Comparison of ENCODE assay signal across 8 cellular contexts in the genomic region with DNA sequence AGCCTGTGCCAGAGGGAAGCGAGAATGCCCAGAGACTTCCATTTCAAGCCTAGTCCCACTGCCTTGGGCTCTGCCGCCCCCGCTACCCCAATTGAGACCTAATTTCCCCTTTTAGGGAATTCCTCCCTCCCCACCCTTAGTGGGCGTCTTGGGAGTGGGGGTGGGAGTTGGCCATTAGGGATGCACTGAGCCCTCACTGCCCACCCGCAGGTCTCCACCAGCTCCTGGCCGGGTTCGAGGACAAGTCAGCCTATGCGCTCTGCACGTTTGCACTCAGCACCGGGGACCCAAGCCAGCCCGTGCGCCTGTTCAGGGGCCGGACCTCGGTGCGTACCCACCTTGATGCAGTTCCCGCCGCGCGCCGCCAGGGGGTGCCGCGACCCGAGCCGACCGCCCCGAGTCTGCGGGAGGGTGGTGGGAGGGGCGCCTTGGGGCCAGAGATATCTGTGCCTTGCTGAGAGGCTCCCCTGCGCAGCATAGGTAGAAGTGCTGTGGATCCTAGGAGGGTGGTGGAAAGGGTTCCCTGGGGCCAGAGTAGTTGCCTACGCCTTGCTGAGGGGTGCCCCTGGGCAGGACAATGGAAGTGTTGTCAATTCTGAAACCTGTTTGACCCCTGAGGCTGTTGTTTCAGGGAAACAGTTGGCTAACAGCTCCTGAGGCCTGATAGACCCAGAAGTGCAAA. TPM values are rescaled to one million over a fixed set of nuclear protein-coding genes. Genes with fewer than 3 reads are reported as not detected.
DNase-seq lines count a peak whose midpoint lies in the region; TF ChIP-seq lines count a peak whose summit lies in the region.

No MANE protein-coding gene starts in this region.

- H3K9me3 Mint-ChIP-seq in Calu3 (ENCODE audit: low read depth, unreplicated experiment) = no peaks in the 10 kb centered on the region

- H3K9me2 ChIP-seq in GM23248 (ENCODE audit: insufficient read depth) = no peaks in the 10 kb centered on the region

- H3K9ac ChIP-seq in GM23248 (no peak overlapping the region), parathyroid adenoma (no peak overlapping the region)

- no TSS peak for BruUV-seq in Calu3 (replicated peaks; lab: Mats Ljungman, UMichigan)

- intact Hi-C loops in Calu3 (cut with micrococcal nuclease; ENCODE audit: unreplicated experiment) (loop anchor here (5.0 kb wide), 1 partner anchor 59 kb away; no protein-coding TSS in a partner anchor), uterus (cut with DNase I; ENCODE audit: low total_unique reads) (no loop called here)

- H3K36me3 Mint-ChIP-seq in Calu3 (ENCODE audit: insufficient read depth, unreplicated experiment) = peaks cover 19% of the 10 kb centered on the region

- H3K27me3 ChIP-seq in GM23248 (replicated peaks; ENCODE audit: insufficient read depth) (no peaks in the 10 kb centered on the region), parathyroid adenoma (ENCODE audit: control insufficient read depth, insufficient read depth, low read length) (no peaks in the 10 kb centered on the region), uterus (no peaks in the 10 kb centered on the region)

- H3K27ac Mint-ChIP-seq in Calu3 (ENCODE audit: unreplicated experiment) = no peak overlapping the region

- H3K27me3 Mint-ChIP-seq in Calu3 (ENCODE audit: unreplicated experiment) = no peaks in the 10 kb centered on the region

- CTCF ChIA-PET in Calu3 (lab: Charles Lee) = interaction anchor here (0.5 to 0.9 kb wide), 2 partner anchors 22 to 32 kb away, joined by 3 to 5 read pairs; no protein-coding TSS in a partner anchor

- H2AFZ ChIP-seq in GM23248 = no peak overlapping the region
- H2AFZ ChIP-seq in parathyroid adenoma = peak overlapping the region; percentile 51

- H3K79me2 ChIP-seq in GM23248 (ENCODE audit: insufficient read depth) = peaks cover 5% of the 10 kb centered on the region; the same call in 1 of the 2 replicates
- no peaks in the 10 kb centered on the region for H3K79me2 ChIP-seq in parathyroid adenoma

- H3K9me3 ChIP-seq in GM23248 (ENCODE audit: low read depth) (no peaks in the 10 kb centered on the region), parathyroid adenoma (ENCODE audit: control insufficient read depth, low read length) (no peaks in the 10 kb centered on the region), uterus (no peaks in the 10 kb centered on the region)

- H3K27ac ChIP-seq in GM23248 (no peak overlapping the region), parathyroid adenoma (no peak overlapping the region), uterus (no peak overlapping the region)

- H3K4me1 Mint-ChIP-seq in Calu3 (ENCODE audit: low read depth, unreplicated experiment) = peaks cover 8% of the 10 kb centered on the region

- H4K20me1 ChIP-seq in GM23248 (ENCODE audit: insufficient read depth) = no peaks in the 10 kb centered on the region

- no peak for TF ChIP-seq POLR2A in uterus (IDR thresholded peaks at IDR 0.05)

- TF ChIP-seq CTCF in Calu3 (IDR thresholded peaks at IDR 0.05; ENCODE audit: unreplicated experiment) (peak; percentile 89), fibroblast of mammary gland (conservative IDR thresholded peaks at IDR 0.05; ENCODE audit: control insufficient read depth, insufficient read depth, low read depth, low read length) (peak; percentile 54), parathyroid adenoma (IDR thresholded peaks at IDR 0.05) (peak; percentile 93), uterus (IDR thresholded peaks at IDR 0.05) (peak; percentile 46 to 74 (median 60))

- DNase-seq in Calu3 (peak; percentile 78), GM23248 (peak; percentile 63), NCI-H526 (lab: John Stamatoyannopoulos, UW) (peak; percentile 56 to 86), fibroblast of mammary gland (ENCODE audit: low read depth) (peak; percentile 18), uterus (no peak), ureter (ENCODE audit: low spot score) (no peak)
- DNase-seq in activated T-cell treated with anti-CD3 and anti-CD28 coated beads, Interleukin-2, amount 50 U/mL, for 1 hour = peak; percentile 81

- in situ Hi-C loops in GM23248 (cut with MboI) = no loop called here

- H3K36me3 ChIP-seq in GM23248 (ENCODE audit: low read depth) = peaks cover 10% of the 10 kb centered on the region; the same call in 1 of the 2 replicates
- no peaks in the 10 kb centered on the region for H3K36me3 ChIP-seq in parathyroid adenoma (ENCODE audit: control insufficient read depth, insufficient read depth, low read length)
- H3K36me3 ChIP-seq in uterus = no peaks in the 10 kb centered on the region

- no peak overlapping the region for H3K4me2 ChIP-seq in GM23248 (ENCODE audit: unreplicated experiment)
- no peak overlapping the region for H3K4me2 ChIP-seq in parathyroid adenoma (ENCODE audit: low read length)

- no peaks in the 10 kb centered on the region for H3K4me1 ChIP-seq in GM23248 (ENCODE audit: insufficient read depth)
- H3K4me1 ChIP-seq in parathyroid adenoma = no peaks in the 10 kb centered on the region
- H3K4me1 ChIP-seq in uterus = no peaks in the 10 kb centered on the region

- H3F3A ChIP-seq in GM23248 (ENCODE audit: insufficient read depth) = no peaks in the 10 kb centered on the region

- H3K4me3 ChIP-seq in GM23248 = no peak overlapping the region
- no peak overlapping the region for H3K4me3 ChIP-seq in fibroblast of mammary gland (ENCODE audit: control insufficient read depth, low read depth, low read length)
- H3K4me3 ChIP-seq in parathyroid adenoma (ENCODE audit: low read depth, low read length) = no peak overlapping the region
- H3K4me3 ChIP-seq in uterus = no peak overlapping the region

- 29 to 32% methylated on average over 27 to 30 of the region's 30 CpGs for WGBS in GM23248 (ENCODE audit: low coverage in 1 of 2, low lambda C conversion rate in 2 of 2, missing lambda C conversion rate in 2 of 2), 2 experiments

- no peak overlapping the region for H3K4me3 Mint-ChIP-seq in Calu3 (ENCODE audit: low read depth, unreplicated experiment)

RNA-seq across cellular contexts. Expression of gene ITPA, which starts 9.2 kb away (rescaled TPM):
- total RNA-seq in Calu3 (2022) (42.5 and 53.4 TPM in 2 replicates), uterus (10 to 100 TPM in 3 of 4 donors, 1 to 10 TPM in 1; 6.9 to 25.0 (median 21.8) TPM), ureter (69.7 TPM)
- 43.6 and 47.2 TPM in 2 replicates for total RNA-seq in GM23248 (2014; rRNA removed; shearing (Covaris generic))
- polyA plus RNA-seq in GM23248 (2016; fragmentation: Nextera tagmentation; extraction: Ambion mirVana) = 63.8 and 72.4 TPM in 2 replicates

RNA-seq across cellular contexts. Expression of gene DDRGK1, which starts 14.0 kb away (rescaled TPM):
- total RNA-seq in Calu3 (2022) = 30.9 and 36.3 TPM in 2 replicates
- 50.8 and 63.0 TPM in 2 replicates for total RNA-seq in GM23248 (2014; rRNA removed; shearing (Covaris generic))
- 55.9 and 56.7 TPM in 2 replicates for polyA plus RNA-seq in GM23248 (2016; fragmentation: Nextera tagmentation; extraction: Ambion mirVana)
- 10 to 100 TPM; 37.7 to 74.9 (median 40.1) TPM for total RNA-seq in uterus
- total RNA-seq in ureter = 62.9 TPM

RNA-seq across cellular contexts. Expression of gene SLC4A11, which starts 20.5 kb away (rescaled TPM):
- total RNA-seq in Calu3 (2022) = 9.4 and 11.0 TPM in 2 replicates
- total RNA-seq in GM23248 (2014; rRNA removed; shearing (Covaris generic)) = 0.63 and 0.65 TPM in 2 replicates
- 1.1 and 1.2 TPM in 2 replicates for polyA plus RNA-seq in GM23248 (2016; fragmentation: Nextera tagmentation; extraction: Ambion mirVana)
- total RNA-seq in uterus = under 1 TPM in 3 of 4 donors, not detected in 1; 0.29 to 0.91 (median 0.76) TPM
- 56.3 TPM for total RNA-seq in ureter

RNA-seq across cellular contexts. Expression of gene LZTS3, which starts 45.1 kb away (rescaled TPM):
- total RNA-seq in Calu3 (2022) (10.4 and 11.4 TPM in 2 replicates), uterus (10 to 100 TPM in 2 of 4 donors, 1 to 10 TPM in 2; 3.6 to 13.1 (median 8.2) TPM), ureter (10.1 TPM)
- 9.0 and 12.1 TPM in 2 replicates for total RNA-seq in GM23248 (2014; rRNA removed; shearing (Covaris generic))
- 3.3 and 3.9 TPM in 2 replicates for polyA plus RNA-seq in GM23248 (2016; fragmentation: Nextera tagmentation; extraction: Ambion mirVana)

RNA-seq across cellular contexts. Expression of gene FASTKD5, which starts 58.8 kb away (rescaled TPM):
- total RNA-seq in Calu3 (2022) (13.3 and 13.9 TPM in 2 replicates), uterus (10 to 100 TPM; 12.3 to 17.2 (median 12.7) TPM), ureter (12.9 TPM)
- 12.5 and 15.7 TPM in 2 replicates for total RNA-seq in GM23248 (2014; rRNA removed; shearing (Covaris generic))
- 11.2 and 11.3 TPM in 2 replicates for polyA plus RNA-seq in GM23248 (2016; fragmentation: Nextera tagmentation; extraction: Ambion mirVana)

Comparison
In these comparisons a context has a peak if more than half of its experiments do, and no peak if none do; other contexts are left out.
1. DNase-seq: peak in Calu3 (single experiment), GM23248 (single experiment), NCI-H526 (2 of 2), activated T-cell treated with anti-CD3 and anti-CD28 coated beads, Interleukin-2, amount 50 U/mL, for 1 hour (single experiment) and fibroblast of mammary gland (single experiment); none in uterus (0 of 2) and ureter (single experiment).
2. Peak in every context shown above with its lines, with median percentiles within 50 percentile points of each other: CTCF ChIP-seq.